12 cellular contexts compared by ENCODE assay signal in the genomic region with DNA sequence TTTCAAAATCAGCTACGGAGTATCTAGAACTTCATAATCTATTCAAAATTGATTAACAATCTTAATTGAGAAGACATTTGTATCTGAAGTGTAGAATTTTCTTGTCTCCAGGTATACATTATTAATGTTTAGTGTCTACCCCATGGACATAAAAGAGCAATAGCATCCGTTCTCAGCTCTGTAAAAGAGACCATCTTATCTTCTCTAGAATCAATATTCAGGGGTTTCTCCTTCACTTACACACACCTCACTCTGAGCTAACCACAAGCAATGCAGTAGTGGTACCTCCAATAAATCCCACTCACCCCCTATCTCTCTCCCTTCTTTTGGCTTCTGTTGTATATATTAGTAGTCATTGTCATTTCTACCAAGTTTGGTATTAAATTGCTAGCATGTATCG. TPM values are rescaled to one million over a fixed set of nuclear protein-coding genes. Genes with fewer than 3 reads are reported as not detected.
DNase-seq lines count a peak whose midpoint lies in the region; TF ChIP-seq lines count a peak whose summit lies in the region.
"Had no signal": no experiment of that assay in that cellular context is flagged by ENCODE, and none has a peak within 500 bp of the region (broad histone marks: within the 10 kb centered on the region; RNA-seq: fewer than 3 reads in every experiment).

No MANE protein-coding gene starts in this region.

- peaks cover 97% of the 10 kb centered on the region for H3K79me2 ChIP-seq in DOHH2 (ENCODE audit: control insufficient read depth, low read length)
- H3K79me2 ChIP-seq in Loucy (ENCODE audit: insufficient read depth, low read length) = peaks cover 97% of the 10 kb centered on the region

- H3K4me1 ChIP-seq in DOHH2 (ENCODE audit: control insufficient read depth, low read length) (peaks cover 96% of the 10 kb centered on the region), Loucy (ENCODE audit: insufficient read depth, low read length, poor library complexity, severe bottlenecking) (peaks cover 79% of the 10 kb centered on the region), ascending aorta (peaks cover 15 to 61% of the 10 kb centered on the region in 2 donors), rectal smooth muscle tissue (ENCODE audit: control insufficient read depth, insufficient read depth, low read length) (peaks cover 37% of the 10 kb centered on the region)

- H3K36me3 ChIP-seq in DOHH2 (ENCODE audit: control insufficient read depth, low read length) (peaks cover 51% of the 10 kb centered on the region), Loucy (ENCODE audit: insufficient read depth, low read length) (no peaks in the 10 kb centered on the region), ascending aorta (no peaks in the 10 kb centered on the region), rectal smooth muscle tissue (ENCODE audit: control insufficient read depth, insufficient read depth, low read length) (no peaks in the 10 kb centered on the region)

- H3K27ac ChIP-seq in DOHH2 (ENCODE audit: low read depth, low read length) (no peak overlapping the region), ascending aorta (peak overlapping the region; percentile 27 to 78), rectal smooth muscle tissue (ENCODE audit: low read depth, low read length) (peak overlapping the region; percentile 17)
- H3K27ac ChIP-seq: foreskin keratinocyte had no signal

- H3K9me2 ChIP-seq in DOHH2 (replicated peaks; ENCODE audit: control insufficient read depth, low read length) = no peaks in the 10 kb centered on the region
- H3K9me2 ChIP-seq in Loucy (replicated peaks; ENCODE audit: low read depth, low read length) = no peaks in the 10 kb centered on the region

- H3F3A ChIP-seq in DOHH2 (ENCODE audit: control insufficient read depth, insufficient read depth) (peaks cover 33% of the 10 kb centered on the region), Loucy (ENCODE audit: low read depth) (peaks cover 11% of the 10 kb centered on the region; the same call in 1 of the 2 replicates)

- H4K20me1 ChIP-seq in DOHH2 (ENCODE audit: control insufficient read depth, insufficient read depth, low read depth, low read length) (peaks cover 61% of the 10 kb centered on the region), Loucy (ENCODE audit: insufficient read depth, low read length, poor library complexity, severe bottlenecking) (peaks cover 95% of the 10 kb centered on the region)

- H3K9me3 ChIP-seq in DOHH2 (ENCODE audit: control insufficient read depth, insufficient read depth, low read length) (no peaks in the 10 kb centered on the region), Loucy (ENCODE audit: insufficient read depth, low read depth, low read length) (no peaks in the 10 kb centered on the region), ascending aorta (no peaks in the 10 kb centered on the region)

- peak overlapping the region; percentile 36 for H3K4me2 ChIP-seq in DOHH2 (ENCODE audit: low read length)
- H3K4me2 ChIP-seq in Loucy (ENCODE audit: low read depth, low read length, poor library complexity, severe bottlenecking) = peak overlapping the region; percentile 45

- intact Hi-C loops in ascending aorta (cut with DNase I) = no loop called here

- H3K9ac ChIP-seq in Loucy (ENCODE audit: low read depth, low read length, poor library complexity, severe bottlenecking) = no peak overlapping the region
- H3K9ac ChIP-seq in rectal smooth muscle tissue (ENCODE audit: low read length) = no peak overlapping the region

- H3K27me3 ChIP-seq in DOHH2 (ENCODE audit: control insufficient read depth, low read length) = no peaks in the 10 kb centered on the region
- no peaks in the 10 kb centered on the region for H3K27me3 ChIP-seq in Loucy (ENCODE audit: insufficient read depth, low read length, poor library complexity, severe bottlenecking)
- H3K27me3 ChIP-seq in ascending aorta = no peaks in the 10 kb centered on the region
- H3K27me3 ChIP-seq in rectal smooth muscle tissue (ENCODE audit: control insufficient read depth, insufficient read depth, low read length) = no peaks in the 10 kb centered on the region
- H3K27me3 ChIP-seq: foreskin keratinocyte had no signal

- DNase-seq in ascending aorta (ENCODE audit: low spot score in 2 of 2) = no peak
- no peak for DNase-seq in kidney glomerular epithelial cell (lab: John Stamatoyannopoulos, UW)
- no peak for DNase-seq in SW480 (ENCODE audit: low spot score)
- DNase-seq in inferior parietal cortex (ENCODE audit: extremely low spot score) = no peak
- DNase-seq: activated CD8-positive, alpha-beta memory T cell treated with anti-CD3 and anti-CD28 coated beads for 24 hours; COR-L47; effector CD4-positive, alpha-beta T cell; foreskin keratinocyte; NCI-H1105 had no signal

- no peak overlapping the region for H3K4me3 ChIP-seq in DOHH2 (ENCODE audit: low read length)
- H3K4me3 ChIP-seq in Loucy (ENCODE audit: low read length, poor library complexity, severe bottlenecking) = peak overlapping the region; percentile 28
- H3K4me3 ChIP-seq in ascending aorta = peak overlapping the region in 1 of 2 donors; percentile 42
- H3K4me3 ChIP-seq in rectal smooth muscle tissue (ENCODE audit: low read length) = no peak overlapping the region

- no peak overlapping the region for H2AFZ ChIP-seq in Loucy (ENCODE audit: low read length)

- TF ChIP-seq CTCF in DOHH2 (IDR thresholded peaks at IDR 0.05; ENCODE audit: low read depth, low read length, poor library complexity, severe bottlenecking) = no peak
- TF ChIP-seq CTCF in Loucy (conservative IDR thresholded peaks at IDR 0.05; ENCODE audit: low read length) = no peak
- TF ChIP-seq CTCF in ascending aorta (IDR thresholded peaks at IDR 0.05) = no peak

RNA-seq across cellular contexts. Expression of a gene that starts 16.2 kb away (rescaled TPM):
- total RNA-seq in ascending aorta = 350 TPM
